Comparison of ENCODE assay signal across 8 cellular contexts in genomic region chrX:1212532-1212931, GRCh38. TPM values are rescaled to one million over a fixed set of nuclear protein-coding genes. Genes with fewer than 3 reads are reported as not detected.
DNase-seq lines count a peak whose midpoint lies in the region; ATAC-seq and TF ChIP-seq lines count a peak whose summit lies in the region.

CRLF2 (minus strand) TSS chrX:1212649; CDS start chrX:1212634, 15 bp downstream.

- H3K4me3 ChIP-seq in ACC112 (ENCODE audit: low read depth, low read length) (no peak within 1 kb of the TSS), adrenal gland (no peak within 1 kb of the TSS)

- TF ChIP-seq POLR2A in adrenal gland (IDR thresholded peaks at IDR 0.05), result no peak

- peak within 1 kb of the TSS; percentile 16 for H3K27ac Mint-ChIP-seq in activated T-helper 17 cell treated with anti-CD3 and anti-CD28 coated beads, Interleukin-2, amount 50 U/mL, for 72 hours

- H3K4me3 Mint-ChIP-seq in activated T-helper 17 cell treated with anti-CD3 and anti-CD28 coated beads, Interleukin-2, amount 50 U/mL, for 72 hours, result peak within 1 kb of the TSS; percentile 17

- 22 to 27% (median 24%) methylated on average over 5 of the region's 5 CpGs for WGBS in adrenal gland, 4 donors

- 0 out of 2 replicates have a peak within 1 kb of the TSS, but pooled peaks have one; percentile 41 for H3K27ac ChIP-seq in ACC112 (ENCODE audit: low read depth, low read length)
- no peak within 1 kb of the TSS for H3K27ac ChIP-seq in adrenal gland

- H3K27me3 ChIP-seq in ACC112 (ENCODE audit: insufficient read depth, low read length), result 0 out of 2 replicates have a peak, but pooled peaks cover 3% of the 10 kb centered on the region
- H3K27me3 ChIP-seq in adrenal gland, result no peaks in the 10 kb centered on the region

- no peaks in the 10 kb centered on the region for H3K36me3 Mint-ChIP-seq in activated T-helper 17 cell treated with anti-CD3 and anti-CD28 coated beads, Interleukin-2, amount 50 U/mL, for 72 hours (ENCODE audit: low read depth)

- peak; percentile 67 for ATAC-seq in GM19043 (IDR thresholded peaks at IDR 0.05; ENCODE audit: low read depth, unreplicated experiment)
- ATAC-seq in activated T-helper 17 cell treated with anti-CD3 and anti-CD28 coated beads, Interleukin-2, amount 50 U/mL, for 72 hours (replicated peaks), result peak; percentile 64
- ATAC-seq in GM18867 (IDR thresholded peaks at IDR 0.05; ENCODE audit: unreplicated experiment), result no peak

- no peaks in the 10 kb centered on the region for H3K9me3 ChIP-seq in adrenal gland (replicated peaks in 1 of 3)

- H3K4me1 ChIP-seq in ACC112 (ENCODE audit: control insufficient read depth, insufficient read depth, low read length, unreplicated experiment), result peaks cover 6% of the 10 kb centered on the region
- no peaks in the 10 kb centered on the region for H3K4me1 ChIP-seq in adrenal gland (replicated peaks in 1 of 2)

- H3K36me3 ChIP-seq in ACC112 (ENCODE audit: insufficient read depth, low read length) (no peaks in the 10 kb centered on the region), adrenal gland (replicated peaks in 1 of 2) (no peaks in the 10 kb centered on the region)

- peaks cover 9% of the 10 kb centered on the region for H3K27me3 Mint-ChIP-seq in activated T-helper 17 cell treated with anti-CD3 and anti-CD28 coated beads, Interleukin-2, amount 50 U/mL, for 72 hours

- H3K9me3 Mint-ChIP-seq in activated T-helper 17 cell treated with anti-CD3 and anti-CD28 coated beads, Interleukin-2, amount 50 U/mL, for 72 hours, result peaks cover 6% of the 10 kb centered on the region

- H2AFZ ChIP-seq in ACC112 (ENCODE audit: low read length, unreplicated experiment), result no peak within 1 kb of the TSS

- no peak for TF ChIP-seq CTCF in adrenal gland (IDR thresholded peaks at IDR 0.05)

- intact Hi-C loops in adrenal gland (cut with DNase I), result no loop called here

- H3K79me2 ChIP-seq in ACC112 (ENCODE audit: control insufficient read depth, insufficient read depth, low read length, unreplicated experiment), result no peaks in the 10 kb centered on the region

- peak; percentile 59 for DNase-seq in HS-5 (ENCODE audit: low read depth)
- DNase-seq in adrenal gland, result no peak
- DNase-seq in NCI-H187 (lab: John Stamatoyannopoulos, UW), result no peak
- DNase-seq in cerebellar cortex (ENCODE audit: low spot score), result no peak

- peaks cover 22% of the 10 kb centered on the region for H3K4me1 Mint-ChIP-seq in activated T-helper 17 cell treated with anti-CD3 and anti-CD28 coated beads, Interleukin-2, amount 50 U/mL, for 72 hours

RNA-seq across cellular contexts. Expression of gene CRLF2, which starts in this region (rescaled TPM):
- 1 to 10 TPM in 1 of 2 donors, under 1 TPM in 1; 0.63 to 1.4 TPM for total RNA-seq in activated T-helper 17 cell treated with anti-CD3 and anti-CD28 coated beads, Interleukin-2, amount 50 U/mL, for 72 hours
- total RNA-seq in adrenal gland, result not detected
- polyA plus RNA-seq in adrenal gland, result not detected
